17 cellular contexts compared by ENCODE assay signal in genomic region chr18:28350821-28351220, GRCh38.
"Had no signal": no experiment of that assay in that cellular context is flagged by ENCODE, and none has a peak within 500 bp of the region (broad histone marks: within the 10 kb centered on the region; RNA-seq: fewer than 3 reads in every experiment).

No MANE protein-coding gene starts in this region.

- H3K4me3 Mint-ChIP-seq: central memory CD8-positive, alpha-beta T cell; naive thymus-derived CD8-positive, alpha-beta T cell; neural crest cell had no signal

- H3K27ac Mint-ChIP-seq: naive thymus-derived CD8-positive, alpha-beta T cell had no signal

- H3K27me3 ChIP-seq: heart left ventricle, ovary, right atrium auricular region, suprapubic skin, thyroid gland had no signal

- H3K27me3 Mint-ChIP-seq: central memory CD8-positive, alpha-beta T cell; naive thymus-derived CD8-positive, alpha-beta T cell had no signal

- H3K27ac ChIP-seq: heart left ventricle, ovary, right atrium auricular region, suprapubic skin, thyroid gland had no signal

- ATAC-seq: esophagus mucosa; heart left ventricle; naive thymus-derived CD8-positive, alpha-beta T cell had no signal

- H3K4me3 ChIP-seq: heart left ventricle, ovary, right atrium auricular region, suprapubic skin, thyroid gland had no signal

- H3K9me3 ChIP-seq: ovary, right atrium auricular region, thyroid gland had no signal

- H3K4me1 Mint-ChIP-seq: central memory CD8-positive, alpha-beta T cell; naive thymus-derived CD8-positive, alpha-beta T cell; neural crest cell had no signal

- H3K9me3 Mint-ChIP-seq: central memory CD8-positive, alpha-beta T cell had no signal

- DNase-seq: effector memory CD4-positive, alpha-beta T cell; heart left ventricle; hippocampal formation; kidney glomerular epithelial cell; mesendoderm; naive thymus-derived CD8-positive, alpha-beta T cell; nucleus accumbens; ovary; small intestine; stimulated activated CD4-positive, alpha-beta T cell treated with anti-CD3 and anti-CD28 coated beads, Interleukin-2, amount 100 ng/mL, for 48 hours; stimulated activated naive CD4-positive, alpha-beta T cell treated with Interleukin-2 at 50 U/mL for 16 hours; thyroid gland had no signal

- H3K4me1 ChIP-seq: heart left ventricle, right atrium auricular region, suprapubic skin, thyroid gland had no signal

- H3K36me3 ChIP-seq: heart left ventricle, ovary, right atrium auricular region, suprapubic skin, thyroid gland had no signal

- H3K36me3 Mint-ChIP-seq: naive thymus-derived CD8-positive, alpha-beta T cell had no signal
